9 cellular contexts compared by ENCODE assay signal in the genomic region with DNA sequence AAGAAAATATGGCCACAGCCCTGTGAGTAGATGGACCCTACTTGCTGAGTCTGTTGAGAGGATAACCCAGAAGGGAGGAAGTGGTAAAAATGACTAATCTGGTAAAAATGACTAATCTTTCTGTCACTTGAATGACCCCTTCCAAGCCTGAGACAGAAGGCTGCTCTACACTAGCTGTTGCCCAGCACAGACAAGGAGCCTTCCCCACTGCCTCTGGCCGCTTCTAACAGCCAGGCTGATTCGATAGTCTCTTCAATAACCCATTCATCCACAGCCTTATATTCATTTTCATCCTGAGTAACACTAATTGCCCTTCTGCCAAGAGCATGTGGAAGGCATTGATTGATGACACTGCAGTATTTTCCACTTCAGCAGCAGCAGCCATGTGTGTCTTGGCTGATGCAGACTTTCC.
A peak's percentile ranks its signal among the peaks of the same experiment; 100 is the strongest.
DNase-seq lines count a peak whose midpoint lies in the region; ATAC-seq and TF ChIP-seq lines count a peak whose summit lies in the region.
"Had no signal": no experiment of that assay in that cellular context is flagged by ENCODE, and none has a peak within 500 bp of the region (broad histone marks: within the 10 kb centered on the region; RNA-seq: fewer than 3 reads in every experiment).

No MANE protein-coding gene starts in this region.

- H3K9me3 ChIP-seq in tibial artery: no peaks in the 10 kb centered on the region

- no peak overlapping the region for H3K4me3 ChIP-seq in fibroblast of mammary gland (ENCODE audit: control insufficient read depth, low read depth, low read length)
- no peak overlapping the region for H3K4me3 ChIP-seq in tibial artery

- intact Hi-C loops in tibial artery (cut with DNase I; ENCODE audit: low total_unique reads): no loop called here

- H3K27me3 ChIP-seq in tibial artery: no peaks in the 10 kb centered on the region

- H3K36me3 ChIP-seq in tibial artery: no peaks in the 10 kb centered on the region

- no peak overlapping the region for H3K27ac ChIP-seq in tibial artery
- H3K27ac ChIP-seq: 22Rv1 had no signal

- no peaks in the 10 kb centered on the region for H3K4me1 ChIP-seq in tibial artery

- TF ChIP-seq CTCF in fibroblast of mammary gland (conservative IDR thresholded peaks at IDR 0.05; ENCODE audit: control insufficient read depth, insufficient read depth, low read depth, low read length) (no peak), tibial artery (IDR thresholded peaks at IDR 0.05) (no peak)

- peak; percentile 91 for ATAC-seq in HG02623 (IDR thresholded peaks at IDR 0.05; ENCODE audit: unreplicated experiment)

- DNase-seq in DMS53 (lab: John Stamatoyannopoulos, UW) (peak; percentile 21), DMS53 treated with DMSO at 0.1 percent for 48 hours (lab: John Stamatoyannopoulos, UW; ENCODE audit: unreplicated experiment) (no peak), NCI-H1436 treated with DMSO at 0.1 percent for 48 hours (lab: John Stamatoyannopoulos, UW) (peak; percentile 1), fibroblast of mammary gland (ENCODE audit: low read depth) (peak; percentile 84), tibial artery (no peak), midbrain (lab: John Stamatoyannopoulos, UW) (no peak)
- DNase-seq in activated CD4-positive, alpha-beta T cell treated with anti-CD3 and anti-CD28 coated beads for 1 hour: no peak

Comparison
In these comparisons a context has a peak if more than half of its experiments do, and no peak if none do; other contexts are left out.
1. DNase-seq: peak in DMS53 (single experiment), NCI-H1436 treated with DMSO at 0.1 percent for 48 hours (single experiment) and fibroblast of mammary gland (single experiment); none in DMS53 treated with DMSO at 0.1 percent for 48 hours (single experiment), tibial artery (0 of 2), midbrain (single experiment) and activated CD4-positive, alpha-beta T cell treated with anti-CD3 and anti-CD28 coated beads for 1 hour (single experiment).